ENCODE assay signal across 18 cellular contexts in the genomic region with DNA sequence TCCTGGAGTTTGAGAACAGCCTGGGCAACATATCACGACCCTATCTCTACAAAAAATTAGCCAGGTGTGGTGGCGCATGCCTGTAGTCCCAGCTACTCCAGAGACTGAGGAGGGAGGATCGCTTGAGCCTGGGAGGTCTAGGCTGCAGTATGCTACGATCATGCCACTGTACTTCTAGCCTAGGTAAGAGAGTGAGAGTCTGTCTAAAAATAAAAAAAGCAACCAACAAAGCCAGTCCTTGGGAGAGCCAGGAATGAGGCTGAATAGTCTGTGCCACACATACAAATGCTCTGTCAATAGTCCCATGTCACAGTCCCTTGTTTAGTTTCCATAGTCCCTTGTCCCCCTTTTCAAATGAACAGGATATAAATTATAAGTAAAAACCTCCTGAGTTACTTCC. TPM values are rescaled to one million over a fixed set of nuclear protein-coding genes. Genes with fewer than 3 reads are reported as not detected.
DNase-seq lines count a peak whose midpoint lies in the region; ATAC-seq and TF ChIP-seq lines count a peak whose summit lies in the region.
"Had no signal": no experiment of that assay in that cellular context is flagged by ENCODE, and none has a peak within 500 bp of the region (broad histone marks: within the 10 kb centered on the region; RNA-seq: fewer than 3 reads in every experiment).

No MANE protein-coding gene starts in this region.

- intact Hi-C loops in heart left ventricle (cut with DNase I) = no loop called here
- intact Hi-C loops in right cardiac atrium (cut with DNase I) = no loop called here
- intact Hi-C loops in psoas muscle (cut with DNase I) = no loop called here

- no peak for TF ChIP-seq CTCF in chondrocyte (IDR thresholded peaks at IDR 0.05)
- TF ChIP-seq CTCF in heart left ventricle (IDR thresholded peaks at IDR 0.05) = no peak
- TF ChIP-seq CTCF in psoas muscle (IDR thresholded peaks at IDR 0.05) = no peak

- 53 to 74% (median 63%) methylated on average over 4 of the region's 4 CpGs for WGBS in heart left ventricle, 4 donors
- 80% methylated on average over 4 of the region's 4 CpGs for WGBS in right cardiac atrium
- WGBS in psoas muscle, 3 donors = 74 to 83% (median 79%) methylated on average over 4 of the region's 4 CpGs

- no peak overlapping the region for H3K4me3 Mint-ChIP-seq in chondrocyte (ENCODE audit: unreplicated experiment)
- H3K4me3 Mint-ChIP-seq: CD4-positive, alpha-beta memory T cell; HFFc6 had no signal

- DNase-seq in chondrocyte (ENCODE audit: low spot score) = no peak
- DNase-seq in heart left ventricle = no peak
- no peak for DNase-seq in right cardiac atrium
- no peak for DNase-seq in psoas muscle
- no peak for DNase-seq in OCI-M1 (lab: John Stamatoyannopoulos, UW)
- no peak for DNase-seq in NCI-H345 (lab: John Stamatoyannopoulos, UW)
- DNase-seq: BE2C; CD4-positive, alpha-beta memory T cell; DMS79; HFFc6 had no signal

- no peaks in the 10 kb centered on the region for H3K9me3 Mint-ChIP-seq in chondrocyte (ENCODE audit: low read depth)
- H3K9me3 Mint-ChIP-seq: HFFc6 had no signal

- H3K27ac ChIP-seq in heart left ventricle (peak overlapping the region in 8 of 12 donors; percentile 17 to 55 (median 34)), right cardiac atrium (ENCODE audit: low read length) (peak overlapping the region; percentile 53), psoas muscle (peak overlapping the region; percentile 36)
- H3K27ac ChIP-seq: A549, C4-2B had no signal

- H3K36me3 ChIP-seq in heart left ventricle (no peaks in the 10 kb centered on the region), psoas muscle (ENCODE audit: insufficient read depth in 1 of 2, low read depth in 1 of 2) (no peaks in the 10 kb centered on the region)
- H3K36me3 ChIP-seq: BE2C, HAP-1 had no signal

- H3K4me1 ChIP-seq in heart left ventricle (peaks cover 0 to 49% (median 9%) of the 10 kb centered on the region in 12 donors), right cardiac atrium (ENCODE audit: control insufficient read depth, insufficient read depth, low read length) (peaks cover 7% of the 10 kb centered on the region), psoas muscle (peaks cover 5% of the 10 kb centered on the region)
- H3K4me1 ChIP-seq: BE2C, HAP-1 had no signal

- H3K4me3 ChIP-seq in heart left ventricle (no peak overlapping the region), right cardiac atrium (ENCODE audit: low read length) (no peak overlapping the region), psoas muscle (no peak overlapping the region)
- H3K4me3 ChIP-seq: A549, GM12878, HAP-1 had no signal

- no peaks in the 10 kb centered on the region for H3K36me3 Mint-ChIP-seq in chondrocyte (ENCODE audit: low read depth)
- H3K36me3 Mint-ChIP-seq: CD4-positive, alpha-beta memory T cell had no signal

- no peaks in the 10 kb centered on the region for H3K27me3 ChIP-seq in heart left ventricle
- no peaks in the 10 kb centered on the region for H3K27me3 ChIP-seq in right cardiac atrium (ENCODE audit: control insufficient read depth, insufficient read depth)
- H3K27me3 ChIP-seq in psoas muscle (ENCODE audit: insufficient read depth in 3 of 3, low read length in 2 of 3) = no peaks in the 10 kb centered on the region
- H3K27me3 ChIP-seq: BE2C had no signal

- no peak for TF ChIP-seq POLR2A in heart left ventricle (IDR thresholded peaks at IDR 0.05)

- H3K27ac Mint-ChIP-seq in chondrocyte (ENCODE audit: unreplicated experiment) = peak overlapping the region; percentile 14
- H3K27ac Mint-ChIP-seq: CD4-positive, alpha-beta memory T cell; HFFc6 had no signal

- ATAC-seq in heart left ventricle = peak; percentile 60 to 78 (median 68)
- peak in 1 of 2 donors; percentile 48 for ATAC-seq in right cardiac atrium
- ATAC-seq in psoas muscle = peak; percentile 50 to 63 (median 54)
- no peak for ATAC-seq in GM18909 (IDR thresholded peaks at IDR 0.05; ENCODE audit: poor library complexity, unreplicated experiment)
- ATAC-seq: A549, GM12878 had no signal

- peaks cover 3% of the 10 kb centered on the region for H3K4me1 Mint-ChIP-seq in chondrocyte (ENCODE audit: low read depth)
- H3K4me1 Mint-ChIP-seq: CD4-positive, alpha-beta memory T cell had no signal

- H3K9me3 ChIP-seq in heart left ventricle = no peaks in the 10 kb centered on the region
- H3K9me3 ChIP-seq in right cardiac atrium (ENCODE audit: control insufficient read depth, low read length) = no peaks in the 10 kb centered on the region
- H3K9me3 ChIP-seq in psoas muscle = no peaks in the 10 kb centered on the region
- H3K9me3 ChIP-seq: A549, BE2C, HAP-1 had no signal

- no peaks in the 10 kb centered on the region for H3K27me3 Mint-ChIP-seq in chondrocyte (ENCODE audit: low read depth)

RNA-seq across cellular contexts. Expression of a gene that starts 19.3 kb away (rescaled TPM):
- total RNA-seq in chondrocyte = not detected in 3 replicates
- not detected for total RNA-seq in heart left ventricle
- polyA plus RNA-seq in heart left ventricle = not detected
- not detected for total RNA-seq in right cardiac atrium
- polyA plus RNA-seq in right cardiac atrium = not detected
- total RNA-seq in psoas muscle = not detected
- polyA plus RNA-seq in psoas muscle = not detected
- total RNA-seq: CD4-positive, alpha-beta memory T cell; G401; GM12878; H1; HFFc6 had no signal
- polyA plus RNA-seq: A549; AG04450; CD4-positive, alpha-beta memory T cell; GM12878; H1 had no signal
